In genomic region chr22:49461674-49462073, GRCh38 we compare ENCODE assay signal across 17 cellular contexts.
A peak's percentile ranks its signal among the peaks of the same experiment; 100 is the strongest.
DNase-seq lines count a peak whose midpoint lies in the region; ATAC-seq and TF ChIP-seq lines count a peak whose summit lies in the region.
"Had no signal": no experiment of that assay in that cellular context is flagged by ENCODE, and none has a peak within 500 bp of the region (broad histone marks: within the 10 kb centered on the region; RNA-seq: fewer than 3 reads in every experiment).

No MANE protein-coding gene starts in this region.

- no peak for TF ChIP-seq EP300 in neural cell (conservative IDR thresholded peaks at IDR 0.05; ENCODE audit: poor library complexity, severe bottlenecking)

- peaks cover 23% of the 10 kb centered on the region for H3K27me3 Mint-ChIP-seq in H9 (ENCODE audit: low read depth)
- H3K27me3 Mint-ChIP-seq: CD4-positive, alpha-beta T cell had no signal

- H4K91ac ChIP-seq in H9 (ENCODE audit: insufficient read length, low read depth, low read length), result no peak overlapping the region

- H3K9me3 ChIP-seq in H9 (ENCODE audit: control insufficient read depth, low read depth, low read length), result no peaks in the 10 kb centered on the region
- no peaks in the 10 kb centered on the region for H3K9me3 ChIP-seq in SK-N-MC (ENCODE audit: low read depth, low read length)
- H3K9me3 ChIP-seq in neural cell (ENCODE audit: low read length), result no peaks in the 10 kb centered on the region
- H3K9me3 ChIP-seq in aorta (ENCODE audit: control insufficient read depth, low read length), result no peaks in the 10 kb centered on the region
- H3K9me3 ChIP-seq: HAP-1 had no signal

- H2BK5ac ChIP-seq in H9 (ENCODE audit: insufficient read length, low read length), result no peak overlapping the region

- H3K36me3 Mint-ChIP-seq in H9 (ENCODE audit: insufficient read depth in 1 of 3, low read depth in 3 of 3), result no peaks in the 10 kb centered on the region; a peak in 1 of 7 replicates

- no peak overlapping the region for H3K18ac ChIP-seq in H9 (ENCODE audit: insufficient read length, low read depth, low read length)

- no peak overlapping the region for H4K5ac ChIP-seq in H9 (ENCODE audit: insufficient read length, low read depth, low read length)

- H3K27ac Mint-ChIP-seq in H9, result no peak overlapping the region
- H3K27ac Mint-ChIP-seq: B cell; CD14-positive monocyte; CD4-positive, alpha-beta T cell; CD8-positive, alpha-beta memory T cell; HFFc6 had no signal

- H3K9me2 ChIP-seq in neural cell (ENCODE audit: insufficient read depth, low read length), result no peaks in the 10 kb centered on the region

- no peak overlapping the region for H2BK20ac ChIP-seq in H9 (ENCODE audit: low read depth, low read length, poor library complexity, severe bottlenecking)

- no peaks in the 10 kb centered on the region for H3K79me1 ChIP-seq in H9 (ENCODE audit: insufficient read depth, low read depth, low read length, poor library complexity, severe bottlenecking)

- no peak overlapping the region for H3K56ac ChIP-seq in H9 (ENCODE audit: insufficient read length, low read depth, low read length)

- H2BK120ac ChIP-seq in H9 (ENCODE audit: low read depth, low read length, poor library complexity, severe bottlenecking), result no peak overlapping the region

- H2AK5ac ChIP-seq in H9 (ENCODE audit: insufficient read length, low read length), result no peak overlapping the region

- H2AFZ ChIP-seq in H9 (ENCODE audit: low read length), result no peak overlapping the region
- no peak overlapping the region for H2AFZ ChIP-seq in neural cell (ENCODE audit: low read depth, low read length)

- H3K9me3 Mint-ChIP-seq in H9, result no peaks in the 10 kb centered on the region; a peak in 1 of 5 replicates
- H3K9me3 Mint-ChIP-seq: CD4-positive, alpha-beta T cell had no signal

- no peak for DNase-seq in H9
- DNase-seq in SK-N-MC (ENCODE audit: low read depth, low spot score), result no peak
- DNase-seq in aorta, result peak in 1 of 2 donors; percentile 39
- no peak for DNase-seq in HuH-7 (ENCODE audit: low spot score)
- DNase-seq in NCI-H128 (lab: John Stamatoyannopoulos, UW; ENCODE audit: unreplicated experiment), result no peak
- DNase-seq in NCI-H345 treated with DMSO at 0.1 percent for 48 hours (lab: John Stamatoyannopoulos, UW; ENCODE audit: unreplicated experiment), result no peak
- DNase-seq: CD4-positive, alpha-beta T cell; CD8-positive, alpha-beta memory T cell; DMS 273 treated with DMSO at 0.1 percent for 48 hours; GF-D8; HFFc6 had no signal

- no peak for TF ChIP-seq RAD21 in neural cell (conservative IDR thresholded peaks at IDR 0.05)

- H3K4me2 ChIP-seq in H9 (ENCODE audit: insufficient read depth, insufficient read length, low read length) (no peak overlapping the region), neural cell (ENCODE audit: low read length) (no peak overlapping the region)

- H3K27me3 ChIP-seq in H9 (ENCODE audit: insufficient read depth, low read length) (no peaks in the 10 kb centered on the region), neural cell (ENCODE audit: insufficient read depth, low read depth, low read length) (no peaks in the 10 kb centered on the region), aorta (ENCODE audit: control insufficient read depth in 1 of 2, insufficient read depth in 2 of 2, low read length in 1 of 2) (no peaks in the 10 kb centered on the region)
- H3K27me3 ChIP-seq: BLaER1 had no signal

- no peaks in the 10 kb centered on the region for H3K23me2 ChIP-seq in H9 (ENCODE audit: insufficient read length, low read depth, low read length, poor library complexity, severe bottlenecking)

- H4K8ac ChIP-seq in H9 (replicated peaks; ENCODE audit: insufficient read length, low read depth, low read length), result no peak overlapping the region

- H3K4me1 ChIP-seq in H9 (ENCODE audit: insufficient read depth, low read length) (no peaks in the 10 kb centered on the region), aorta (ENCODE audit: control insufficient read depth in 1 of 2, insufficient read depth in 2 of 2, low read length in 2 of 2) (no peaks in the 10 kb centered on the region)
- H3K4me1 ChIP-seq: HAP-1 had no signal

- peak; percentile 39 for ATAC-seq in aorta (ENCODE audit: low FRiP score)
- ATAC-seq in GM19463 (IDR thresholded peaks at IDR 0.05; ENCODE audit: unreplicated experiment), result no peak

- H3K79me2 ChIP-seq in H9 (ENCODE audit: insufficient read depth, low read length) (no peaks in the 10 kb centered on the region), neural cell (replicated peaks; ENCODE audit: insufficient read depth, low read length) (no peaks in the 10 kb centered on the region)

- H3K4ac ChIP-seq in H9 (ENCODE audit: low read depth, low read length), result no peak overlapping the region

- intact Hi-C loops in aorta (cut with DNase I), result no loop called here

- no peak overlapping the region for H3T11ph ChIP-seq in H9 (ENCODE audit: low read length)

- H3K36me3 ChIP-seq in SK-N-MC (ENCODE audit: insufficient read depth, low read length) (no peaks in the 10 kb centered on the region), neural cell (ENCODE audit: insufficient read depth, low read length) (no peaks in the 10 kb centered on the region), aorta (ENCODE audit: control insufficient read depth in 1 of 2, insufficient read depth in 2 of 2, low read length in 1 of 2) (no peaks in the 10 kb centered on the region)
- H3K36me3 ChIP-seq: BLaER1, HAP-1 had no signal

- H2BK15ac ChIP-seq in H9 (ENCODE audit: low read depth, low read length), result no peak overlapping the region

- WGBS in H9 (ENCODE audit: extremely low coverage, insufficient read length, low lambda C conversion rate), result no CpG with 5 or more reads among the region's 19 CpGs
- 88% methylated on average over 19 of the region's 19 CpGs for WGBS in aorta, 2 donors

- no peak overlapping the region for H3K4me3 ChIP-seq in SK-N-MC
- H3K4me3 ChIP-seq in neural cell (ENCODE audit: low read length), result no peak overlapping the region
- no peak overlapping the region for H3K4me3 ChIP-seq in aorta (ENCODE audit: low read length in 2 of 2)
- H3K4me3 ChIP-seq: BLaER1, HAP-1 had no signal

- TF ChIP-seq CTCF in H9 (conservative IDR thresholded peaks at IDR 0.05) (no peak), neural cell (IDR thresholded peaks at IDR 0.05; ENCODE audit: poor library complexity, severe bottlenecking) (no peak)

- peaks cover 2% of the 10 kb centered on the region for H3F3A ChIP-seq in neural cell (ENCODE audit: insufficient read depth, low read length, poor library complexity, severe bottlenecking)

- H3K14ac ChIP-seq in H9 (ENCODE audit: insufficient read depth, low read length), result 0 out of 2 replicates have a peak overlapping the region, but pooled peaks have one; percentile 14

- no peaks in the 10 kb centered on the region for H4K20me1 ChIP-seq in H9 (ENCODE audit: control insufficient read depth, insufficient read depth, insufficient read length)
- H4K20me1 ChIP-seq in neural cell (ENCODE audit: insufficient read depth), result no peaks in the 10 kb centered on the region
- H4K20me1 ChIP-seq: BLaER1 had no signal

- H3K4me3 Mint-ChIP-seq in H9, result no peak overlapping the region
- H3K4me3 Mint-ChIP-seq: B cell; CD14-positive monocyte; CD4-positive, alpha-beta T cell; CD8-positive, alpha-beta memory T cell; HFFc6 had no signal

- H2BK12ac ChIP-seq in H9 (ENCODE audit: insufficient read length, low read depth, low read length), result no peak overlapping the region

- H3K9ac ChIP-seq in H9 (ENCODE audit: extremely low read depth, insufficient read length, low read length) (no peak overlapping the region), SK-N-MC (ENCODE audit: insufficient read length) (no peak overlapping the region), neural cell (ENCODE audit: low read length) (no peak overlapping the region)
- H3K9ac ChIP-seq: BLaER1 had no signal

- no peak overlapping the region for H3K23ac ChIP-seq in H9 (ENCODE audit: insufficient read length, low read depth, low read length)

- H3K27ac ChIP-seq in H9 (ENCODE audit: insufficient read length, low read depth, low read length) (no peak overlapping the region), SK-N-MC (peak overlapping the region; percentile 96), neural cell (ENCODE audit: low read length) (peak overlapping the region; percentile 34), aorta (ENCODE audit: low read depth in 1 of 2, low read length in 2 of 2) (no peak overlapping the region)

- H3K4me1 Mint-ChIP-seq in H9, result peaks cover 26 to 34% of the 10 kb centered on the region in 2 experiments
- H3K4me1 Mint-ChIP-seq: B cell; CD8-positive, alpha-beta memory T cell had no signal

TF ChIP-seq in neural cell, 6 proteins besides CTCF, POLR2A, EP300 and RAD21:
- TF ChIP-seq SMC3 (conservative IDR thresholded peaks at IDR 0.05; ENCODE audit: poor library complexity) (no peak), POLR2AphosphoS5 (IDR thresholded peaks at IDR 0.05) (no peak), TAF1 (IDR thresholded peaks at IDR 0.05; ENCODE audit: low read depth) (no peak), REST (IDR thresholded peaks at IDR 0.05; ENCODE audit: borderline replicate concordance) (no peak), EZH2 (IDR thresholded peaks at IDR 0.05; ENCODE audit: borderline replicate concordance, insufficient read depth, low read length, poor library complexity, severe bottlenecking) (no peak), MXI1 (conservative IDR thresholded peaks at IDR 0.05; ENCODE audit: poor library complexity, severe bottlenecking) (no peak)

Comparison
In these comparisons a context has a peak if more than half of its experiments do, and no peak if none do; other contexts are left out.
1. H3K27ac ChIP-seq: peak in SK-N-MC (single experiment) and neural cell (single experiment); none in H9 (single experiment) and aorta (0 of 2).